ENCODE assay signal across 24 cellular contexts in the genomic region with DNA sequence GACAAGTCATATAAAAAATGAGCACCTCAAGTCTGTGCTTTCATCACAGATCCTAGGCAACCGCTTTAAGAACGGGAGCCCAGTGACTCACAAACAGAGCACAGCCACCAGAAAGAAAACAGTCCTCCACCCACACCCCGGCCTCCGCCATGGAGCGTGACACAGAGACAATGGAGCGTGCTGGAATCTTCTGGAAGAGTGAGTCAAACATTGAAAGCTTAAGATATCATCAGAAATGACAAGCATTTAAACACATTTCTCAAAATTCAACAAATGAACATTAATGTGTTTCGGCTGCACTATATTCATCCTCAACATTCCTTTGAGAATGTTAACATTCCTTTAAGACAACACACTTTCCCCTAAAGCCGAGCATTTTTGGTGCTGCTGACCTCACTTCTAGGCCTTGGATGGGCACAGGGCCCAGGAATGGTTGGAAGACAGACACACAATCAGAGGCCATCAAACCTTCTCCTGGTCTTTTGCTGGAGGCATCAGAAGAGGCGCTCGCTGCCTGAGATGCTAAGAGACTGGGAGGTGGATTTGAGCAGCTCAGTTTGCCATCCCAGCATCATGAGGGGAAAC. TPM values are rescaled to one million over a fixed set of nuclear protein-coding genes. Genes with fewer than 3 reads are reported as not detected.
"Had no signal": no experiment of that assay in that cellular context is flagged by ENCODE, and none has a peak within 500 bp of the region (broad histone marks: within the 10 kb centered on the region; RNA-seq: fewer than 3 reads in every experiment).

No MANE protein-coding gene starts in this region.

- H3K4me1 ChIP-seq: colonic mucosa, left lung, spleen, testis, vagina had no signal

- H3K9me3 ChIP-seq: colonic mucosa, testis, vagina had no signal

- DNase-seq: activated B cell treated with CpG ODN at 0.5 μM for 24 hours; activated CD4-positive, alpha-beta memory T cell treated with anti-CD3 and anti-CD28 coated beads, Interleukin-2, amount 10 ng/mL, durations not matched to agents 7 days and 5 days; activated CD4-positive, alpha-beta T cell treated with anti-CD3 and anti-CD28 coated beads for 48 hours; activated effector memory CD4-positive, alpha-beta T cell treated with Interleukin-2 at 50 U/mL for 16 hours; activated naive CD4-positive, alpha-beta T cell treated with anti-CD3 and anti-CD28 coated beads for 36 hours; activated naive CD8-positive, alpha-beta T cell treated with anti-CD3 and anti-CD28 coated beads, Interleukin-2, amount 10 ng/mL, durations not matched to agents 7 days and 5 days; activated T-cell treated with anti-CD3 and anti-CD28 coated beads, Interleukin-2, amount 50 U/mL, for 72 hours; colonic mucosa; foreskin fibroblast; kidney glomerular epithelial cell; left lung; naive B cell; spleen; stimulated activated CD4-positive, alpha-beta T cell treated with anti-CD3 and anti-CD28 coated beads, Interleukin-4, amount 100 ng/mL, for 1 hour; stimulated activated naive CD4-positive, alpha-beta T cell; T-helper 9 cell; testis had no signal

- H3K36me3 ChIP-seq: colonic mucosa, left lung, spleen, vagina had no signal

- H3K4me3 ChIP-seq: colonic mucosa, left lung, lung, spleen, testis, vagina had no signal

- H3K27ac ChIP-seq: colonic mucosa, left lung, spleen, testis, vagina had no signal

- H3K27me3 ChIP-seq: colonic mucosa, left lung, testis, vagina had no signal

RNA-seq across cellular contexts. Expression of a gene that starts 23.6 kb away (rescaled TPM):
- total RNA-seq: activated B cell treated with CpG ODN at 0.5 μM for 24 hours; activated CD4-positive, alpha-beta memory T cell treated with anti-CD3 and anti-CD28 coated beads, Interleukin-2, amount 10 ng/mL, durations not matched to agents 7 days and 5 days; activated naive CD4-positive, alpha-beta T cell treated with anti-CD3 and anti-CD28 coated beads for 36 hours; activated naive CD8-positive, alpha-beta T cell treated with anti-CD3 and anti-CD28 coated beads, Interleukin-2, amount 10 ng/mL, durations not matched to agents 7 days and 5 days; activated T-cell treated with anti-CD3 and anti-CD28 coated beads, Interleukin-2, amount 50 U/mL, for 72 hours; bronchial epithelial cell; fibroblast of lung; mesenteric fat pad; mucosa of gallbladder; spleen; T-helper 1 cell treated with Interleukin-12 subunit alpha and Interleukin-12 subunit beta and Interleukin-4 antibody, amounts not matched to agents 30 ng/mL and 1 ng/mL, for 36 hours; vagina had no signal
- polyA plus RNA-seq: fibroblast of lung had no signal
